In the genomic region with DNA sequence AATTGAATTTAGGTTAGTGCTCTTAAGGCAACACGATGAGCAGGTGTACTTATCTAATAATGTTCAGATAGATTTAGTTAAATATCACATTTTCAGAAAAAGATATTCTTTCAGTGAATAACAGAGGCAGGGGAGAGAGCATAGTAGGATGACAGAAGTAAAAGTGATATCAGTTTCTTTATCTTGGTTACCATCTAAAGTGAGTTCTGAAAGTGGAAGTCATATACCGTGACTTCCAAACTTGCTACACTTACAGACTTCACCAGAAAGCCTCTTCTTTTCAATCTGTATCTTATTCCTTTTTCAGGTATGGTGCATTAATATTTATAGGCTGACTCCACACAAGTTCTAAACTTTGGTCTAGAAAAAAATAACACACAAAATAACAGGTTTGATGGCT, we compare ENCODE assay signal across 34 cellular contexts.
"Had no signal": no experiment of that assay in that cellular context is flagged by ENCODE, and none has a peak within 500 bp of the region (broad histone marks: within the 10 kb centered on the region; RNA-seq: fewer than 3 reads in every experiment).

No MANE protein-coding gene starts in this region.

- H3K4me3 ChIP-seq: Peyer's patch, SJSA1 had no signal

- H3K27ac ChIP-seq: Peyer's patch, SJSA1 had no signal

- FAIRE-seq: bronchial epithelial cell had no signal

- H3K36me3 ChIP-seq: Peyer's patch, SJSA1 had no signal

- H3K9ac ChIP-seq: SK-N-SH had no signal

- H3K27me3 ChIP-seq: Peyer's patch had no signal

- ATAC-seq: activated CD4-positive, alpha-beta T cell treated with anti-CD3 and anti-CD28 coated beads for 36 hours; activated CD4-positive, CD25-positive, alpha-beta regulatory T cell treated with anti-CD3 and anti-CD28 coated beads, Interleukin-2, amount 50 U/mL, for 24 hours; activated CD8-positive, alpha-beta T cell treated with anti-CD3 and anti-CD28 coated beads, Interleukin-2, amount 10 ng/mL, durations not matched to agents 7 days and 5 days; activated naive CD8-positive, alpha-beta T cell treated with anti-CD3 and anti-CD28 coated beads, Interleukin-2, amount 50 U/mL, for 24 hours; activated T-cell treated with anti-CD3 and anti-CD28 coated beads, Interleukin-2, amount 50 U/mL, for 4 hours; PC-3; WTC11 had no signal

- H3K4me2 ChIP-seq: SK-N-SH had no signal

- H3K9me3 ChIP-seq: Peyer's patch, SJSA1, SK-N-SH had no signal

- H3K4me1 ChIP-seq: Peyer's patch, SJSA1 had no signal

- DNase-seq: activated CD4-positive, alpha-beta T cell treated with anti-CD3 and anti-CD28 coated beads for 36 hours; activated CD4-positive, alpha-beta T cell treated with anti-CD3 and anti-CD28 coated beads, Interleukin-2, amount 10 ng/mL, durations not matched to agents 7 days and 5 days; activated CD4-positive, alpha-beta T cell treated with anti-CD3 and anti-CD28 coated beads, Interleukin-2, amount 50 U/mL, for 48 hours; activated CD8-positive, alpha-beta T cell treated with anti-CD3 and anti-CD28 coated beads, Interleukin-2, amount 10 ng/mL, durations not matched to agents 7 days and 5 days; activated gamma-delta T cell treated with Interleukin-2 at 50 U/mL for 16 hours; activated naive CD4-positive, alpha-beta T cell treated with anti-CD3 and anti-CD28 coated beads for 36 hours; activated naive CD8-positive, alpha-beta T cell treated with anti-CD3 and anti-CD28 coated beads, Interleukin-2, amount 50 U/mL, for 24 hours; activated T-cell treated with anti-CD3 and anti-CD28 coated beads for 4 hours; activated T-cell treated with anti-CD3 and anti-CD28 coated beads, Interleukin-2, amount 50 U/mL, for 4 hours; anterior cingulate cortex; caudate nucleus; cerebellar nuclear complex; cortex of kidney; MM.1S; NCI-H1048; NCI-H1105 treated with DMSO at 0.1 percent for 48 hours; NCI-H1436; NCI-H1694; NCI-H1930; NCI-H2081 treated with DMSO at 0.1 percent for 48 hours; NCI-H226; NCI-H446 treated with DMSO at 0.1 percent for 48 hours; NCI-H524; NCI-H69; NK-92 treated with Interleukin-12 subunit alpha and Interleukin-12 subunit beta, amount 100 ng/mL, for 24 hours; PC-3; Peyer's patch; RPMI8226; SHP77 treated with DMSO at 0.1 percent for 48 hours; SK-N-SH had no signal
